Comparison of ENCODE assay signal across 8 cellular contexts in genomic region chr6:3156184-3157119, GRCh38. TPM values are rescaled to one million over a fixed set of nuclear protein-coding genes. Genes with fewer than 3 reads are reported as not detected.
DNase-seq lines count a peak whose midpoint lies in the region; ATAC-seq, FAIRE-seq and TF ChIP-seq lines count a peak whose summit lies in the region.
"Not testable (repeated sequence)": the region's sequence is repeated elsewhere in the genome, so short reads cannot be mapped to it uniquely, and the experiment has no call there.

No MANE protein-coding gene starts in this region.

- WGBS in H1 (ENCODE audit: extremely low coverage in 1 of 2, insufficient coverage in 1 of 2, insufficient read length in 1 of 2, insufficient replicate concordance in 2 of 2, low coverage in 1 of 2, low lambda C conversion rate in 2 of 2, missing lambda C conversion rate in 1 of 2), 2 experiments = 12% methylated on average over 27 of the region's 31 CpGs; no CpG with 5 or more reads in 1 of the 2 experiments

- ATAC-seq in activated T-helper 17 cell treated with anti-CD3 and anti-CD28 coated beads, Interleukin-2, amount 50 U/mL, for 72 hours (replicated peaks) = peak; percentile 11
- ATAC-seq in upper lobe of right lung = not testable (repeated sequence)

- H2BK12ac ChIP-seq in H1 (ENCODE audit: low read depth, low read length) = not testable (repeated sequence)

- peak overlapping the region; percentile 85 to 95 (median 91) for H3K27ac Mint-ChIP-seq in IgD-negative memory B cell
- peak overlapping the region; percentile 56 for H3K27ac Mint-ChIP-seq in activated T-helper 17 cell treated with anti-CD3 and anti-CD28 coated beads, Interleukin-2, amount 50 U/mL, for 72 hours

- not testable (repeated sequence) for H3K14ac ChIP-seq in H1 (ENCODE audit: insufficient read length)

- H3K27ac ChIP-seq in RWPE1 (peak overlapping the region; percentile 69), kidney (ENCODE audit: low read depth in 2 of 2, low read length in 2 of 2) (peak overlapping the region in 1 of 2 donors; percentile 23), upper lobe of right lung (peak overlapping the region; percentile 95)
- H3K27ac ChIP-seq in H1 (ENCODE audit: low read depth, low read length) = not testable (repeated sequence)

- H3K4me3 Mint-ChIP-seq in IgD-negative memory B cell = peak overlapping the region; percentile 87 to 97 (median 94)
- H3K4me3 Mint-ChIP-seq in activated T-helper 17 cell treated with anti-CD3 and anti-CD28 coated beads, Interleukin-2, amount 50 U/mL, for 72 hours = peak overlapping the region; percentile 78

- not testable (repeated sequence) for H3K27me3 ChIP-seq in H1 (replicated peaks in 1 of 4; ENCODE audit: control insufficient read depth in 3 of 4, extremely low read depth in 1 of 4, insufficient read depth in 3 of 4, low read length in 3 of 4); upper lobe of right lung

- peak overlapping the region; percentile 77 to 96 for H3K4me2 ChIP-seq in H1 (ENCODE audit: insufficient read depth in 1 of 2, low read depth in 2 of 2, low read length in 2 of 2)

- not testable (repeated sequence) for H4K5ac ChIP-seq in H1 (ENCODE audit: insufficient read length, low read depth, low read length)

- H2BK5ac ChIP-seq in H1 (ENCODE audit: low read depth, low read length) = peak overlapping the region; percentile 35; the same call in 1 of the 2 replicates

- not testable (repeated sequence) for TF ChIP-seq POLR2A in H1 (IDR thresholded peaks at IDR 0.05; ENCODE audit: control extremely low read depth in 1 of 2, low read depth in 2 of 2, low read length in 2 of 2)

- not testable (repeated sequence) for H3K27me3 Mint-ChIP-seq in IgD-negative memory B cell; activated T-helper 17 cell treated with anti-CD3 and anti-CD28 coated beads, Interleukin-2, amount 50 U/mL, for 72 hours

- FAIRE-seq in H1 (lab: Jason Lieb, UNC); kidney (lab: Jason Lieb, UNC): not testable (repeated sequence)

- peaks cover 4 to 28% (median 12%) of the 10 kb centered on the region in 4 experiments; a peak in 6 of 8 replicates for H3K36me3 ChIP-seq in H1 (ENCODE audit: control insufficient read depth in 2 of 4, insufficient read depth in 4 of 4, low read length in 3 of 4)
- not testable (repeated sequence) for H3K36me3 ChIP-seq in kidney (ENCODE audit: control insufficient read depth in 1 of 2, insufficient read depth in 2 of 2, low read length in 2 of 2); upper lobe of right lung

- peak; percentile 27 for DNase-seq in GM03348 (ENCODE audit: low spot score)
- not testable (repeated sequence) for DNase-seq in RWPE1 (ENCODE audit: low spot score); H1 (ENCODE audit: low read depth in 1 of 2, low spot score in 2 of 2); upper lobe of right lung
- peak; percentile 79 for DNase-seq in kidney
- peak in 7 of 10 donors; percentile 19 to 90 (median 31) for DNase-seq in posterior cingulate gyrus

- not testable (repeated sequence) for H3K9me3 ChIP-seq in H1 (ENCODE audit: insufficient read depth in 2 of 2, low read depth in 1 of 2, low read length in 1 of 2); kidney (ENCODE audit: control insufficient read depth in 1 of 2, low read length in 2 of 2); upper lobe of right lung

- peaks cover 0 to 17% (median 8%) of the 10 kb centered on the region in 4 experiments; a peak in 5 of 7 replicates for H3K4me1 ChIP-seq in H1 (replicated peaks in 1 of 4; ENCODE audit: control insufficient read depth in 3 of 4, insufficient read depth in 4 of 4, low read length in 3 of 4)
- not testable (repeated sequence) for H3K4me1 ChIP-seq in kidney (ENCODE audit: control insufficient read depth in 1 of 2, insufficient read depth in 1 of 2, low read depth in 1 of 2, low read length in 2 of 2); upper lobe of right lung

- not testable (repeated sequence) for H3K23ac ChIP-seq in H1 (ENCODE audit: insufficient read length)

- H3K36me3 Mint-ChIP-seq in IgD-negative memory B cell = not testable (repeated sequence)
- H3K36me3 Mint-ChIP-seq in activated T-helper 17 cell treated with anti-CD3 and anti-CD28 coated beads, Interleukin-2, amount 50 U/mL, for 72 hours (ENCODE audit: low read depth) = peaks cover 12% of the 10 kb centered on the region

- intact Hi-C loops in kidney (cut with DNase I); upper lobe of right lung (cut with DNase I): not testable (repeated sequence)
- intact Hi-C loops in posterior cingulate gyrus (cut with DNase I) = loop anchor here (5.0 kb wide), 1 partner anchor 76 kb away; no protein-coding TSS in a partner anchor

- H4K20me1 ChIP-seq in H1 (replicated peaks in 1 of 2; ENCODE audit: control insufficient read depth in 1 of 2, insufficient read depth in 2 of 2, low read length in 2 of 2) = not testable (repeated sequence)

- not testable (repeated sequence) for H4K91ac ChIP-seq in H1 (replicated peaks; ENCODE audit: insufficient read length, low read length)

- H3K56ac ChIP-seq in H1 (replicated peaks; ENCODE audit: insufficient read length, low read depth, low read length) = not testable (repeated sequence)

- H3K4me3 ChIP-seq in H1 (ENCODE audit: extremely low read depth in 1 of 4, insufficient read depth in 2 of 4, low read depth in 3 of 4, low read length in 4 of 4) = peak overlapping the region; percentile 60 to 79 (median 74)
- H3K4me3 ChIP-seq in kidney (ENCODE audit: low read length in 2 of 2) = peak overlapping the region; percentile 84 to 95
- peak overlapping the region; percentile 83 for H3K4me3 ChIP-seq in upper lobe of right lung

- not testable (repeated sequence) for TF ChIP-seq EP300 in H1 (IDR thresholded peaks at IDR 0.05; ENCODE audit: borderline replicate concordance in 1 of 2, low read depth in 2 of 2, low read length in 2 of 2)

- not testable (repeated sequence) for H3K4ac ChIP-seq in H1 (replicated peaks; ENCODE audit: insufficient read length, low read depth, low read length)

- not testable (repeated sequence) for H3K9me3 Mint-ChIP-seq in IgD-negative memory B cell; activated T-helper 17 cell treated with anti-CD3 and anti-CD28 coated beads, Interleukin-2, amount 50 U/mL, for 72 hours

- not testable (repeated sequence) for H2AK5ac ChIP-seq in H1 (ENCODE audit: low read depth, low read length)

- H3K79me2 ChIP-seq in H1 (ENCODE audit: control insufficient read depth in 1 of 2, insufficient read depth in 2 of 2, low read length in 2 of 2) = not testable (repeated sequence)

- TF ChIP-seq RAD21 in H1 (IDR thresholded peaks at IDR 0.05 in 1 of 2, conservative IDR thresholded peaks at IDR 0.05 in 1 of 2; ENCODE audit: low read depth in 2 of 2, low read length in 2 of 2) = not testable (repeated sequence)

- H3K9ac ChIP-seq in H1 (replicated peaks in 1 of 4; ENCODE audit: extremely low read depth in 1 of 4, low read depth in 3 of 4, low read length in 3 of 4) (peak overlapping the region in 2 of 4 experiments; percentile 57 to 76; a peak in 6 of 7 replicates), kidney (ENCODE audit: low read length in 2 of 2) (peak overlapping the region; percentile 80 to 81)

- peaks cover 14 to 17% (median 16%) of the 10 kb centered on the region in 3 donors for H3K4me1 Mint-ChIP-seq in IgD-negative memory B cell
- peaks cover 12% of the 10 kb centered on the region for H3K4me1 Mint-ChIP-seq in activated T-helper 17 cell treated with anti-CD3 and anti-CD28 coated beads, Interleukin-2, amount 50 U/mL, for 72 hours

- not testable (repeated sequence) for H2BK15ac ChIP-seq in H1 (ENCODE audit: low read length)

- H3K79me1 ChIP-seq in H1 (ENCODE audit: low read depth, low read length) = not testable (repeated sequence)

- not testable (repeated sequence) for TF ChIP-seq CTCF in RWPE1 (conservative IDR thresholded peaks at IDR 0.05; ENCODE audit: low read depth); H1 (IDR thresholded peaks at IDR 0.05; ENCODE audit: control extremely low read depth in 1 of 3, insufficient read depth in 1 of 3, low read depth in 1 of 3, low read length in 3 of 3); kidney (IDR thresholded peaks at IDR 0.05; ENCODE audit: borderline replicate concordance, extremely low read depth, insufficient read depth); upper lobe of right lung (IDR thresholded peaks at IDR 0.05)

- not testable (repeated sequence) for H2AFZ ChIP-seq in H1 (ENCODE audit: low read length)

- H4K8ac ChIP-seq in H1 (ENCODE audit: extremely low read depth, insufficient read depth, low read length) = peak overlapping the region; percentile 35; the same call in 1 of the 2 replicates

- H3K23me2 ChIP-seq in H1 (ENCODE audit: low read depth, low read length) = not testable (repeated sequence)

- CTCF ChIA-PET in RWPE1 (lab: Yijun Ruan, JAX) (interaction anchor here (0.6 to 1.1 kb wide), 5 partner anchors 16 to 95 kb away, joined by 3 to 5 read pairs (median 4); no protein-coding TSS in a partner anchor), H1 (lab: Charles Lee; ENCODE audit: partially characterized antibody) (interaction anchor here (0.6 to 2.2 kb wide), 13 partner anchors 9 to 1732 kb away, joined by 3 to 13 read pairs (median 4); no protein-coding TSS in a partner anchor)

- POLR2A ChIA-PET in RWPE1 (lab: Yijun Ruan, JAX; ENCODE audit: low non-redundant PET) (interaction anchor here (0.6 to 1.0 kb wide), 5 partner anchors 17 to 643 kb away, joined by 3 to 4 read pairs (median 3); no protein-coding TSS in a partner anchor), H1 (lab: Charles Lee; ENCODE audit: partially characterized antibody) (interaction anchor here (0.6 to 4.3 kb wide), 23 partner anchors 8 to 430 kb away, joined by 3 to 24 read pairs (median 5); partner anchors contain the start of genes NQO2 and TUBB2B)

- not testable (repeated sequence) for H2BK20ac ChIP-seq in H1 (ENCODE audit: low read length)

- H2BK120ac ChIP-seq in H1 (replicated peaks; ENCODE audit: low read depth, low read length) = not testable (repeated sequence)

- H3K18ac ChIP-seq in H1 (ENCODE audit: extremely low read depth, low read length) = peak overlapping the region; percentile 32

RNA-seq across cellular contexts. Expression of gene TUBB2A, which starts 0.9 kb away (rescaled TPM):
- polyA plus RNA-seq in IgD-negative memory B cell = 12.8 TPM
- total RNA-seq in activated T-helper 17 cell treated with anti-CD3 and anti-CD28 coated beads, Interleukin-2, amount 50 U/mL, for 72 hours = 1 to 10 TPM; 2.8 to 6.0 TPM
- 330 and 349 TPM in 2 replicates for total RNA-seq in H1 (2021; fragmentation: NEBNext Ultra II Directional; extraction: Animal tissue kit (Norgen Biotek cat#: 25700))
- 315 and 408 TPM in 2 replicates for polyA plus RNA-seq in H1 (2011; rRNA removed)
- 319 TPM for polyA plus RNA-seq in H1 (2011; cell fraction: cytosol; rRNA removed)
- polyA plus RNA-seq in H1 (2011; cell fraction: nucleus; rRNA removed) = 327 TPM
- polyA plus RNA-seq in H1 (2012, experiment 1 of 2) = 269 to 376 TPM (median 351 TPM) in 4 replicates
- polyA plus RNA-seq in H1 (2012, experiment 2 of 2) = 288 TPM
- 294 TPM for polyA plus RNA-seq in H1 (2013, experiment 1 of 2)
- polyA plus RNA-seq in H1 (2013, experiment 2 of 2) = 283 TPM
- polyA minus RNA-seq in H1 (2011; rRNA and poly(A)+ RNA removed) = 135 and 152 TPM in 2 replicates
- 270 TPM for polyA minus RNA-seq in H1 (2011; cell fraction: cytosol; rRNA and poly(A)+ RNA removed)
- 83.7 TPM for polyA minus RNA-seq in H1 (2011; cell fraction: nucleus; rRNA and poly(A)+ RNA removed)
- 49.8 TPM for total RNA-seq in kidney
- polyA plus RNA-seq in kidney (ENCODE audit: insufficient read depth, low read depth, low replicate concordance) = 80.9 TPM
- total RNA-seq in upper lobe of right lung = 15.4 TPM

RNA-seq across cellular contexts. Expression of gene BPHL, which starts 37.9 kb away (rescaled TPM):
- polyA plus RNA-seq in IgD-negative memory B cell (17.3 TPM), H1 (2011; rRNA removed) (21.8 and 24.4 TPM in 2 replicates), kidney (ENCODE audit: insufficient read depth, low read depth, low replicate concordance) (94.1 TPM)
- 1 to 10 TPM; 9.1 to 9.2 TPM for total RNA-seq in activated T-helper 17 cell treated with anti-CD3 and anti-CD28 coated beads, Interleukin-2, amount 50 U/mL, for 72 hours
- total RNA-seq in H1 (2021; fragmentation: NEBNext Ultra II Directional; extraction: Animal tissue kit (Norgen Biotek cat#: 25700)) = 36.4 and 36.6 TPM in 2 replicates
- polyA plus RNA-seq in H1 (2011; cell fraction: cytosol; rRNA removed) = 30.2 TPM
- 25.8 TPM for polyA plus RNA-seq in H1 (2011; cell fraction: nucleus; rRNA removed)
- polyA plus RNA-seq in H1 (2012, experiment 1 of 2) = 38.7 to 44.5 TPM (median 39.5 TPM) in 4 replicates
- polyA plus RNA-seq in H1 (2012, experiment 2 of 2) = 19.9 TPM
- polyA plus RNA-seq in H1 (2013, experiment 1 of 2) = 38.8 TPM
- polyA plus RNA-seq in H1 (2013, experiment 2 of 2) = 35.0 TPM
- polyA minus RNA-seq in H1 (2011; rRNA and poly(A)+ RNA removed) = 17.2 and 21.9 TPM in 2 replicates
- polyA minus RNA-seq in H1 (2011; cell fraction: cytosol; rRNA and poly(A)+ RNA removed) = 14.6 TPM
- polyA minus RNA-seq in H1 (2011; cell fraction: nucleus; rRNA and poly(A)+ RNA removed) = 29.6 TPM
- total RNA-seq in kidney (28.9 TPM), upper lobe of right lung (7.6 TPM)
